In genomic region chr9:137254624-137255447, GRCh38 we compare ENCODE assay signal across 8 cellular contexts. TPM values are rescaled to one million over a fixed set of nuclear protein-coding genes. Genes with fewer than 3 reads are reported as not detected.
DNase-seq lines count a peak whose midpoint lies in the region; ATAC-seq and TF ChIP-seq lines count a peak whose summit lies in the region.

Gene NELFB, plus strand, starts transcription at chr9:137255327.

- TF ChIP-seq CTCF in Panc1 (IDR thresholded peaks at IDR 0.05) (no peak), esophagus muscularis mucosa (IDR thresholded peaks at IDR 0.05) (peak in 1 of 3 experiments; percentile 40)

- POLR2A ChIA-PET in Panc1 (lab: Charles Lee) = interaction anchor here (0.6 to 1.6 kb wide), 2 partner anchors 12 to 14 kb away, joined by 4 read pairs; no protein-coding TSS in a partner anchor

- CTCF ChIA-PET in Panc1 (lab: Charles Lee) = no interaction called here

- intact Hi-C loops in Panc1 (cut with micrococcal nuclease; ENCODE audit: unreplicated experiment) (no loop called here), esophagus muscularis mucosa (cut with DNase I) (no loop called here)

- BruUV-seq in Panc1 (replicated peaks; lab: Mats Ljungman, UMichigan) = no TSS peak

- 6% methylated on average over 8 of the region's 105 CpGs for WGBS in esophagus muscularis mucosa

- ATAC-seq in GM21576 (IDR thresholded peaks at IDR 0.05; ENCODE audit: unreplicated experiment) = peak; percentile 65
- ATAC-seq in Panc1 = peak; percentile 91

- no peaks in the 10 kb centered on the region for H3K9me3 ChIP-seq in Panc1 (ENCODE audit: control insufficient read depth, insufficient read depth, low read depth, low read length)
- no peaks in the 10 kb centered on the region for H3K9me3 ChIP-seq in esophagus muscularis mucosa

- TF ChIP-seq EP300 in esophagus muscularis mucosa (IDR thresholded peaks at IDR 0.05) = no peak

- H3K27me3 ChIP-seq in Panc1 (ENCODE audit: control insufficient read depth, insufficient read depth, low read length) = no peaks in the 10 kb centered on the region
- no peaks in the 10 kb centered on the region for H3K27me3 ChIP-seq in esophagus muscularis mucosa

- H3K4me3 ChIP-seq in Jurkat, Clone E6-1 (ENCODE audit: low read length) = peak within 1 kb of the TSS; percentile 90
- H3K4me3 ChIP-seq in Panc1 (ENCODE audit: low read depth in 2 of 2, low read length in 2 of 2) (peak within 1 kb of the TSS; percentile 72 to 78), esophagus muscularis mucosa (peak within 1 kb of the TSS; percentile 81 to 100 (median 94))

- in situ Hi-C loops in Panc1 (cut with HindIII; ENCODE audit: low pct_unique_long_range_greater_than_20kb, low sequenced_read_pairs) = no loop called here

- DNase-seq in DMS53 (lab: John Stamatoyannopoulos, UW) (peak; percentile 93), Panc1 (ENCODE audit: low read depth, low spot score) (no peak), esophagus muscularis mucosa (ENCODE audit: extremely low spot score) (peak; percentile 95), myocyte (ENCODE audit: low read depth) (peak; percentile 88)
- DNase-seq in Jurkat, Clone E6-1 (ENCODE audit: low read depth, low spot score) = peak; percentile 71
- DNase-seq in activated T-cell treated with anti-CD3 and anti-CD28 coated beads, Interleukin-2, amount 50 U/mL, for 48 hours = peak; percentile 98
- DNase-seq in stimulated activated CD8-positive, alpha-beta memory T cell treated with anti-CD3 and anti-CD28 coated beads, Interleukin-7, amount 100 ng/mL, for 48 hours (ENCODE audit: extremely low read depth in 1 of 2, low read depth in 1 of 2) = peak; percentile 88 to 95

- TF ChIP-seq POLR2A in esophagus muscularis mucosa (IDR thresholded peaks at IDR 0.05; ENCODE audit: low read depth) = peak; percentile 12

- H3K4me1 ChIP-seq in Panc1 (ENCODE audit: control insufficient read depth, insufficient read depth, low read length) (peaks cover 16% of the 10 kb centered on the region), esophagus muscularis mucosa (peaks cover 25 to 34% (median 29%) of the 10 kb centered on the region in 4 donors)

- H3K36me3 ChIP-seq in Panc1 (ENCODE audit: control insufficient read depth, insufficient read depth, low read length) (peaks cover 3% of the 10 kb centered on the region; the same call in 1 of the 2 replicates), esophagus muscularis mucosa (peaks cover 0 to 35% (median 29%) of the 10 kb centered on the region in 4 donors)

- H3K27ac ChIP-seq in Panc1 (ENCODE audit: low read length) (peak within 1 kb of the TSS; percentile 82), esophagus muscularis mucosa (replicated peaks in 1 of 4) (peak within 1 kb of the TSS; percentile 77 to 84 (median 82))

RNA-seq across cellular contexts. Expression of gene NELFB, which starts in this region (rescaled TPM):
- polyA plus RNA-seq in Jurkat, Clone E6-1 (2012; ENCODE audit: insufficient read depth, insufficient read length) = 67.4 TPM
- total RNA-seq in Panc1 (2021; ENCODE audit: unreplicated experiment) (62.4 TPM), esophagus muscularis mucosa (10 to 100 TPM; 26.6 to 73.2 (median 48.8) TPM), myocyte (37.3 and 48.3 TPM in 2 replicates)
- 94.0 TPM for polyA plus RNA-seq in Panc1 (2012; ENCODE audit: insufficient read length)
- 53.0 TPM for polyA plus RNA-seq in myocyte (2012)
